ENCODE assay signal across 14 cellular contexts in the genomic region with DNA sequence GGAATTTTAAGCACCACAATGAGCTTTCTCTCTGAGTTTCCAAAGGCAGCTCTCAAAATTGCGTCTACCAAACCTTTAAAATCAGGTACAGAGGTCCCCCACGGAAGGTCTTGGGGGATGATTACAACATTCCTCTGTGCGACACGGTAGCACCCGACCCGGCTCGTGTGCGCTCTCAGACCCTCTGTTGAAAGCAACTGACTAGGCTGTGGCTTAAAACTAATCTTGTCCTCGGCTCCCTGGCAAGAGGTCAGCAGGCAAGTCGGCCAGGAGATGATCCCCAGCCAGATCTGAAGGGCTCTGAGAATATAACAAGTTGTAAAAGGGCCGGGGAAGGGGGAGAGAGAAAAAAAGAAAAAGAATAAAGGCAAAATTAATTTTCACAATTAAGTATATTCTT.
"Had no signal": no experiment of that assay in that cellular context is flagged by ENCODE, and none has a peak within 500 bp of the region (broad histone marks: within the 10 kb centered on the region; RNA-seq: fewer than 3 reads in every experiment).

No MANE protein-coding gene starts in this region.

- H3K36me3 ChIP-seq: esophagus muscularis mucosa, uterus had no signal

- H3K9me3 Mint-ChIP-seq: naive B cell had no signal

- H3K4me1 ChIP-seq: uterus had no signal

- DNase-seq: activated CD4-positive, alpha-beta T cell treated with anti-CD3 and anti-CD28 coated beads, Interleukin-2, amount 50 U/mL, for 4 hours; activated naive CD4-positive, alpha-beta T cell treated with anti-CD3 and anti-CD28 coated beads, Interleukin-2, amount 50 U/mL, for 16 hours; activated T-cell treated with anti-CD3 and anti-CD28 coated beads, Interleukin-2, amount 50 U/mL, for 1 hour; amygdala; cerebellar nuclear complex; foreskin fibroblast; glutamatergic neuron; midbrain; naive B cell; occipital lobe; uterus had no signal

- H3K4me3 Mint-ChIP-seq: naive B cell had no signal

- H3K27ac ChIP-seq: esophagus muscularis mucosa, skin epidermis, uterus had no signal

- H3K36me3 Mint-ChIP-seq: brain, naive B cell had no signal

- H3K4me3 ChIP-seq: esophagus muscularis mucosa, skin epidermis, uterus had no signal

- H3K9me3 ChIP-seq: esophagus muscularis mucosa, uterus had no signal
